In the genomic region with DNA sequence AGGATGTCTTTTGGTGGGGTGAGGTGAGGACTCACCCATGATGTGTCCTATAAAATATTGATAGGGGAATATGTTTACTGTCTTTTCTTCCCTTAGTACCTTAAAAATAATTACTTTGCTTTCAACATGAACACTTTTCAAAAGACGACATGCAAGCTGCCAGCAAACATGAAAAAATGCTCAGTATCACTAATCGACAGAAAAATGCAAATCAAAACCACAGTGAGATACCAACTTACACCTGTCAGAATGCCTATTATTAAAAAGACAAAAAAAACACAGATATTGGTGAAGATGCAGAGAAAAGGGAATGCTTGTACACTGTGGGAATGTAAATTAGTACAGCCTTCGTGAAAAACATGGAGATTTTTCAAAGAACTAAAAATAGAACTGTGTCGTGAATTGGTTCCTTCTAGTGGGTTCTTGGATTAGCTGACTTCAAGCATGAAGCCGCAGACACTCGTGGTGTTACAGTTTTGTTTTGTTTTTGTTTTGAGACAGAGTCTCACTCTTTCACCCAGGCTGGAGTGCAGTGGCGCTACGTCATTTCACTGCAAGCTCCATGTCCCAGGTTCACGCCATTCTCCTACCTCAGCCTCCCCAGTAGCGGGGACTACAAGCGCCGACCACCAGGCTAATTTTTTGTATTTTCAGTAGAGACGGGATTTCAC, we compare ENCODE assay signal across 31 cellular contexts.
"Had no signal": no experiment of that assay in that cellular context is flagged by ENCODE, and none has a peak within 500 bp of the region (broad histone marks: within the 10 kb centered on the region; RNA-seq: fewer than 3 reads in every experiment).

No MANE protein-coding gene starts in this region.

- H3K4me3 ChIP-seq: adrenal gland, body of pancreas, breast epithelium had no signal

- H3K36me3 ChIP-seq: adrenal gland, brain microvascular endothelial cell, breast epithelium had no signal

- DNase-seq: activated B cell treated with CpG ODN at 0.5 μM for 24 hours; activated CD4-positive, alpha-beta memory T cell treated with anti-CD3 and anti-CD28 coated beads for 36 hours; activated CD4-positive, alpha-beta T cell treated with anti-CD3 and anti-CD28 coated beads for 4 hours; activated CD4-positive, alpha-beta T cell treated with anti-CD3 and anti-CD28 coated beads, Interleukin-2, amount 10 ng/mL, durations not matched to agents 24 days and 14 days; activated CD4-positive, alpha-beta T cell treated with anti-CD3 and anti-CD28 coated beads, Interleukin-2, amount 50 U/mL, for 1 hour; activated CD4-positive, alpha-beta T cell treated with anti-CD3 and anti-CD28 coated beads, Interleukin-2, amount 50 U/mL, for 4 hours; activated CD4-positive, CD25-positive, alpha-beta regulatory T cell treated with anti-CD3 and anti-CD28 coated beads, Interleukin-2, amount 50 U/mL, for 72 hours; activated CD8-positive, alpha-beta memory T cell treated with anti-CD3 and anti-CD28 coated beads, Interleukin-2, amount 50 U/mL, for 4 hours; activated CD8-positive, alpha-beta T cell treated with anti-CD3 and anti-CD28 coated beads for 36 hours; activated effector memory CD4-positive, alpha-beta T cell treated with anti-CD3 and anti-CD28 coated beads, Interleukin-2, amount 50 U/mL, for 16 hours; activated gamma-delta T cell treated with Interleukin-2 at 50 U/mL for 16 hours; activated naive CD4-positive, alpha-beta T cell; activated naive CD4-positive, alpha-beta T cell treated with anti-CD3 and anti-CD28 coated beads for 36 hours; activated naive CD4-positive, alpha-beta T cell treated with anti-CD3 and anti-CD28 coated beads, Interleukin-2, amount 50 U/mL, for 16 hours; activated naive CD8-positive, alpha-beta T cell treated with anti-CD3 and anti-CD28 coated beads for 36 hours; activated T-cell treated with anti-CD3 and anti-CD28 coated beads for 4 hours; activated T-cell treated with anti-CD3 and anti-CD28 coated beads, Interleukin-2, amount 50 U/mL, for 1 hour; activated T-cell treated with anti-CD3 and anti-CD28 coated beads, Interleukin-2, amount 50 U/mL, for 4 hours; activated T-cell treated with anti-CD3 and anti-CD28 coated beads, Interleukin-2, amount 50 U/mL, for 72 hours; adrenal gland; amniotic stem cell; aorta; body of pancreas; brain microvascular endothelial cell; central memory CD4-positive, alpha-beta T cell; T-helper 2 cell; T-helper 9 cell had no signal

- H3K4me1 ChIP-seq: adrenal gland, body of pancreas, breast epithelium had no signal

- H3K9me3 ChIP-seq: adrenal gland, body of pancreas, breast epithelium had no signal

- ATAC-seq: activated CD8-positive, alpha-beta T cell treated with anti-CD3 and anti-CD28 coated beads for 36 hours; activated naive CD4-positive, alpha-beta T cell treated with anti-CD3 and anti-CD28 coated beads, Interleukin-2, amount 50 U/mL, for 72 hours; activated T-cell treated with anti-CD3 and anti-CD28 coated beads, Interleukin-2, amount 50 U/mL, for 4 hours; activated T-cell treated with anti-CD3 and anti-CD28 coated beads, Interleukin-2, amount 50 U/mL, for 72 hours; activated T-helper 17 cell treated with anti-CD3 and anti-CD28 coated beads, Interleukin-2, amount 50 U/mL, for 72 hours; body of pancreas had no signal

- H3K27ac ChIP-seq: adrenal gland, body of pancreas, brain microvascular endothelial cell, breast epithelium, VCaP had no signal

- H3K27me3 ChIP-seq: adrenal gland, body of pancreas, brain microvascular endothelial cell, breast epithelium had no signal
